19 cellular contexts compared by ENCODE assay signal in genomic region chr3:28743843-28744242, GRCh38.
A peak's percentile ranks its signal among the peaks of the same experiment; 100 is the strongest.
DNase-seq lines count a peak whose midpoint lies in the region; ATAC-seq, FAIRE-seq and TF ChIP-seq lines count a peak whose summit lies in the region.
"Had no signal": no experiment of that assay in that cellular context is flagged by ENCODE, and none has a peak within 500 bp of the region (broad histone marks: within the 10 kb centered on the region; RNA-seq: fewer than 3 reads in every experiment).

No MANE protein-coding gene starts in this region.

- H3K27me3 ChIP-seq in keratinocyte (ENCODE audit: control insufficient read depth, extremely low read depth, insufficient read depth, low read length), result no peaks in the 10 kb centered on the region
- H3K27me3 ChIP-seq: BLaER1, dorsolateral prefrontal cortex, esophagus muscularis mucosa, tibial nerve had no signal

- peak overlapping the region; percentile 54 for H2AFZ ChIP-seq in keratinocyte (ENCODE audit: control insufficient read depth, low read length)

- peak overlapping the region; percentile 4 for H3K4me2 ChIP-seq in keratinocyte (ENCODE audit: control insufficient read depth, extremely low read depth, insufficient read depth, low read depth, low read length)
- H3K4me2 ChIP-seq: BLaER1 had no signal

- H3K36me3 ChIP-seq in keratinocyte (ENCODE audit: control insufficient read depth in 2 of 2, extremely low read depth in 1 of 2, insufficient read depth in 2 of 2, low read length in 2 of 2), result no peaks in the 10 kb centered on the region
- H3K36me3 ChIP-seq: BLaER1, esophagus muscularis mucosa, tibial nerve had no signal

- ATAC-seq in HG02981 (IDR thresholded peaks at IDR 0.05; ENCODE audit: unreplicated experiment) (no peak), HG02840 (IDR thresholded peaks at IDR 0.05; ENCODE audit: low FRiP score, unreplicated experiment) (no peak)

- dilution Hi-C loops in keratinocyte (cut with MboI; ENCODE audit: extremely low pct_ligation_motif_present, low sequenced_read_pairs), result no loop called here

- FAIRE-seq in keratinocyte (lab: Jason Lieb, UNC), result peak; percentile 5
- FAIRE-seq: A204.1 had no signal

- no peak overlapping the region for H3K4me3 ChIP-seq in keratinocyte (ENCODE audit: control insufficient read depth in 2 of 3, extremely low read depth in 1 of 3, insufficient read depth in 2 of 3, low read depth in 1 of 3, low read length in 3 of 3)
- H3K4me3 ChIP-seq: BLaER1, dorsolateral prefrontal cortex, esophagus muscularis mucosa, lung, tibial nerve had no signal

- H3K27ac ChIP-seq in keratinocyte (ENCODE audit: control insufficient read depth, insufficient read depth, low read length), result no peak overlapping the region
- H3K27ac ChIP-seq: BLaER1, dorsolateral prefrontal cortex, esophagus muscularis mucosa, tibial nerve had no signal

- H3K4me1 ChIP-seq in keratinocyte (ENCODE audit: control insufficient read depth, extremely low read depth, insufficient read depth, low read length), result peaks cover 28% of the 10 kb centered on the region
- H3K4me1 ChIP-seq: BLaER1, tibial nerve had no signal

- no peaks in the 10 kb centered on the region for H3K9me3 ChIP-seq in keratinocyte (ENCODE audit: control insufficient read depth, low read depth, low read length)
- H3K9me3 ChIP-seq: BLaER1, esophagus muscularis mucosa, tibial nerve had no signal

- no peak for TF ChIP-seq CTCF in keratinocyte (optimal IDR thresholded peaks at IDR 0.05 in 1 of 3, IDR thresholded peaks at IDR 0.05 in 1 of 3, conservative IDR thresholded peaks at IDR 0.05 in 1 of 3; ENCODE audit: extremely low read depth in 1 of 3, insufficient read depth in 2 of 3, low read length in 3 of 3)

- H3K9me1 ChIP-seq in keratinocyte (ENCODE audit: control insufficient read depth, extremely low read depth, insufficient read depth, low read length), result no peaks in the 10 kb centered on the region

- H3K79me2 ChIP-seq in keratinocyte (ENCODE audit: control insufficient read depth, insufficient read depth, low read length), result no peaks in the 10 kb centered on the region

- no peak overlapping the region for H3K9ac ChIP-seq in keratinocyte (ENCODE audit: control insufficient read depth, extremely low read depth, insufficient read depth, low read length)
- H3K9ac ChIP-seq: BLaER1 had no signal

- DNase-seq in NCI-H748 (lab: John Stamatoyannopoulos, UW; ENCODE audit: unreplicated experiment), result peak; percentile 7
- DNase-seq in NCI-H748 treated with DMSO at 0.1 percent for 48 hours (lab: John Stamatoyannopoulos, UW), result no peak
- DNase-seq in NCI-H774 (lab: John Stamatoyannopoulos, UW), result peak; percentile 30
- DNase-seq in keratinocyte (ENCODE audit: low read depth, low spot score), result no peak
- peak; percentile 26 for DNase-seq in renal cortical epithelial cell (ENCODE audit: low read depth)
- DNase-seq in KG1 (lab: John Stamatoyannopoulos, UW), result no peak
- DNase-seq: activated naive CD8-positive, alpha-beta T cell treated with anti-CD3 and anti-CD28 coated beads, Interleukin-2, amount 10 ng/mL, durations not matched to agents 7 days and 5 days; DMS 273 treated with DMSO at 0.1 percent for 48 hours; dorsolateral prefrontal cortex; NCI-H1694; NCI-H524; stimulated activated naive CD4-positive, alpha-beta T cell treated with Interleukin-2 at 50 U/mL for 16 hours had no signal

- H4K20me1 ChIP-seq in keratinocyte (ENCODE audit: control insufficient read depth, extremely low read depth, insufficient read depth, low read length), result no peaks in the 10 kb centered on the region
- H4K20me1 ChIP-seq: BLaER1 had no signal

Comparison
In these comparisons a context has a peak if more than half of its experiments do, and no peak if none do; other contexts are left out.
1. DNase-seq: peak in NCI-H748 (single experiment), NCI-H774 (single experiment) and renal cortical epithelial cell (single experiment); none in NCI-H748 treated with DMSO at 0.1 percent for 48 hours (single experiment), keratinocyte (single experiment) and KG1 (single experiment).